In the genomic region with DNA sequence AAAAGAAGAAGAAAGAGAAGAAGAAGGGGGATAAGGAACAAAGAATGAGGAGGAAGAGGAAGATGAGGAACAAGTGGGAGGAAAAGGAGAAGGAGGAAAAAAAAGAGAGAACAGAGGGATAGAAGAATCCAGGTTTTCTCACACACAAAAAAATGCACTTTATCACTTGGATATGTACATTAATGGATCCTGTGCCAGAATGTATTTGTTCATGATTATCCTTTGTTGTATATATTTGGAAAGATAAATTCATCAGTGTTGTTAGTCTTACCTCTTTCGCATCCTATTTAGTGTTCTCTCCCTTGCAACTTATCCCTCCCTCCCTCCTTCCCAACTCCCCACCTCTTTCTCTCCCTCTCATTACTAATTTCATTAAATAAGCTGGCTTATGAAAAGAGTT, we compare ENCODE assay signal across 9 cellular contexts.
"Had no signal": no experiment of that assay in that cellular context is flagged by ENCODE, and none has a peak within 500 bp of the region (broad histone marks: within the 10 kb centered on the region; RNA-seq: fewer than 3 reads in every experiment).

No MANE protein-coding gene starts in this region.

- H3K4me1 ChIP-seq: HAP-1 had no signal

- H3K36me3 ChIP-seq: HAP-1 had no signal

- DNase-seq: GM23248, GOT3, H7, HFFc6, IMR-90 had no signal

- ATAC-seq: HCT116, K562 had no signal

- H3K27ac Mint-ChIP-seq: HFFc6 had no signal

- H3K9ac ChIP-seq: GM23248 had no signal

- H3K27ac ChIP-seq: GM23248, HL-60 had no signal

- H3K4me3 ChIP-seq: GM23248, HAP-1, K562 had no signal

- H2AFZ ChIP-seq: GM23248 had no signal

- FAIRE-seq: K562 had no signal

- H3K4me3 Mint-ChIP-seq: HFFc6 had no signal

- H3K9me3 ChIP-seq: HAP-1 had no signal
